ENCODE assay signal across 9 cellular contexts in genomic region chr5:170330568-170331054, GRCh38. TPM values are rescaled to one million over a fixed set of nuclear protein-coding genes. Genes with fewer than 3 reads are reported as not detected.
DNase-seq lines count a peak whose midpoint lies in the region; ATAC-seq and TF ChIP-seq lines count a peak whose summit lies in the region.
"Had no signal": no experiment of that assay in that cellular context is flagged by ENCODE, and none has a peak within 500 bp of the region (broad histone marks: within the 10 kb centered on the region; RNA-seq: fewer than 3 reads in every experiment).

No MANE protein-coding gene starts in this region.

- H3K4me1 ChIP-seq in right cardiac atrium (ENCODE audit: control insufficient read depth, insufficient read depth, low read length) (peaks cover 6% of the 10 kb centered on the region), thyroid gland (peaks cover 13 to 17% of the 10 kb centered on the region in 2 donors), SJCRH30 (no peaks in the 10 kb centered on the region)
- H3K4me1 ChIP-seq: BE2C had no signal

- H3K9me3 ChIP-seq in right cardiac atrium (ENCODE audit: control insufficient read depth, low read length) (no peaks in the 10 kb centered on the region), thyroid gland (no peaks in the 10 kb centered on the region), SJCRH30 (replicated peaks) (no peaks in the 10 kb centered on the region)
- H3K9me3 ChIP-seq: BE2C had no signal

- TF ChIP-seq POLR2A in thyroid gland (IDR thresholded peaks at IDR 0.05): no peak

- no peaks in the 10 kb centered on the region for H3K36me3 Mint-ChIP-seq in activated naive CD4-positive, alpha-beta T cell treated with anti-CD3 and anti-CD28 coated beads, Interleukin-2, amount 50 U/mL, for 72 hours

- H3K27me3 ChIP-seq in right cardiac atrium (ENCODE audit: control insufficient read depth, insufficient read depth) (no peaks in the 10 kb centered on the region), thyroid gland (no peaks in the 10 kb centered on the region), SJCRH30 (peaks cover 6% of the 10 kb centered on the region; the same call in 1 of the 2 replicates)

- intact Hi-C loops in right cardiac atrium (cut with DNase I): loop anchor here in 2 of 4 donors (5.0 to 10.0 kb wide), 2 partner anchors 46 to 53 kb away; no protein-coding TSS in a partner anchor
- intact Hi-C loops in thyroid gland (cut with DNase I): no loop called here

- 70% methylated on average over 11 of the region's 11 CpGs for WGBS in right cardiac atrium
- WGBS in thyroid gland, 2 donors: 44 to 48% methylated on average over 11 of the region's 11 CpGs

- no peaks in the 10 kb centered on the region for H3K36me3 ChIP-seq in thyroid gland
- H3K36me3 ChIP-seq in SJCRH30: no peaks in the 10 kb centered on the region
- H3K36me3 ChIP-seq: BE2C had no signal

- H3K9me3 Mint-ChIP-seq in activated naive CD4-positive, alpha-beta T cell treated with anti-CD3 and anti-CD28 coated beads, Interleukin-2, amount 50 U/mL, for 72 hours: no peaks in the 10 kb centered on the region

- H3K4me3 ChIP-seq in right cardiac atrium (ENCODE audit: low read length): no peak overlapping the region
- no peak overlapping the region for H3K4me3 ChIP-seq in thyroid gland (replicated peaks in 1 of 3)
- no peak overlapping the region for H3K4me3 ChIP-seq in SJCRH30

- TF ChIP-seq CTCF in thyroid gland (IDR thresholded peaks at IDR 0.05): no peak

- ATAC-seq in activated naive CD4-positive, alpha-beta T cell treated with anti-CD3 and anti-CD28 coated beads, Interleukin-2, amount 50 U/mL, for 72 hours: no peak
- peak; percentile 2 to 10 for ATAC-seq in right cardiac atrium
- no peak for ATAC-seq in SK-N-SH treated with all-trans-retinoic acid at 6 μM for 48 hours
- ATAC-seq in GM19035 (IDR thresholded peaks at IDR 0.05; ENCODE audit: unreplicated experiment): no peak

- H3K27ac Mint-ChIP-seq in activated naive CD4-positive, alpha-beta T cell treated with anti-CD3 and anti-CD28 coated beads, Interleukin-2, amount 50 U/mL, for 72 hours: peak overlapping the region in 1 of 2 donors; percentile 96

- H3K27ac ChIP-seq in right cardiac atrium (ENCODE audit: low read length) (no peak overlapping the region), thyroid gland (peak overlapping the region in 1 of 3 donors; percentile 4), SJCRH30 (no peak overlapping the region)

- DNase-seq in activated naive CD4-positive, alpha-beta T cell treated with Interleukin-2 at 50 U/mL for 16 hours: peak; percentile 32
- DNase-seq in activated naive CD4-positive, alpha-beta T cell treated with anti-CD3 and anti-CD28 coated beads, Interleukin-2, amount 50 U/mL, for 72 hours (ENCODE audit: low spot score in 2 of 2): no peak
- DNase-seq in UCSD-AML1 (lab: John Stamatoyannopoulos, UW; ENCODE audit: unreplicated experiment): peak; percentile 63
- no peak for DNase-seq in right cardiac atrium
- peak; percentile 20 to 25 for DNase-seq in thyroid gland
- DNase-seq in SJCRH30: no peak
- DNase-seq: BE2C had no signal

TF ChIP-seq in SK-N-SH treated with all-trans-retinoic acid at 6 μM for 48 hours, 23 proteins besides CTCF, POLR2A, EP300 and RAD21:
- TF ChIP-seq TCF4 (CRISPR knock-in tag; IDR thresholded peaks at IDR 0.05; ENCODE audit: borderline replicate concordance): no peak
- no peak for TF ChIP-seq ZFP30 (CRISPR knock-in tag; IDR thresholded peaks at IDR 0.05)

RNA-seq across cellular contexts. Expression of gene LCP2, which starts 33.0 kb away (rescaled TPM):
- 100 to 1,000 TPM; 173 to 194 TPM for total RNA-seq in activated naive CD4-positive, alpha-beta T cell treated with anti-CD3 and anti-CD28 coated beads, Interleukin-2, amount 50 U/mL, for 72 hours
- total RNA-seq in right cardiac atrium (10 to 100 TPM in 3 of 4 donors, 1 to 10 TPM in 1; 7.2 to 10.9 (median 10.4) TPM), thyroid gland (10 to 100 TPM in 1 of 4 donors, 1 to 10 TPM in 3; 3.2 to 22.7 (median 6.9) TPM)
- polyA plus RNA-seq in right cardiac atrium: 3.0 TPM
- not detected in 2 replicates for total RNA-seq in SJCRH30 (2014; rRNA removed; shearing (Covaris generic))

RNA-seq across cellular contexts. Expression of gene KCNMB1, which starts 58.6 kb away (rescaled TPM):
- total RNA-seq in activated naive CD4-positive, alpha-beta T cell treated with anti-CD3 and anti-CD28 coated beads, Interleukin-2, amount 50 U/mL, for 72 hours: not detected
- total RNA-seq in right cardiac atrium: 1 to 10 TPM in 3 of 4 donors, under 1 TPM in 1; 0.97 to 2.8 (median 1.9) TPM
- 1.3 TPM for polyA plus RNA-seq in right cardiac atrium
- total RNA-seq in thyroid gland: under 1 TPM; 0.20 to 0.29 (median 0.25) TPM
- not detected in 2 replicates for total RNA-seq in SJCRH30 (2014; rRNA removed; shearing (Covaris generic))

Comparison
In these comparisons a context has a peak if more than half of its experiments do, and no peak if none do; other contexts are left out.
1. DNase-seq: peak in activated naive CD4-positive, alpha-beta T cell treated with Interleukin-2 at 50 U/mL for 16 hours (single experiment), UCSD-AML1 (single experiment) and thyroid gland (2 of 2); none in activated naive CD4-positive, alpha-beta T cell treated with anti-CD3 and anti-CD28 coated beads, Interleukin-2, amount 50 U/mL, for 72 hours (0 of 2), right cardiac atrium (0 of 3) and SJCRH30 (0 of 2).
2. ATAC-seq: peak in right cardiac atrium (2 of 2); none in activated naive CD4-positive, alpha-beta T cell treated with anti-CD3 and anti-CD28 coated beads, Interleukin-2, amount 50 U/mL, for 72 hours (0 of 2), SK-N-SH treated with all-trans-retinoic acid at 6 μM for 48 hours (single experiment) and GM19035 (single experiment).
3. RNA of gene LCP2, which starts 33.0 kb away (total RNA-seq): 173 to 194 TPM in activated naive CD4-positive, alpha-beta T cell treated with anti-CD3 and anti-CD28 coated beads, Interleukin-2, amount 50 U/mL, for 72 hours; 7.2 to 10.9 TPM in right cardiac atrium, 3.2 to 22.7 TPM in thyroid gland and not detected in SJCRH30; every median in the first group is over 4 times any median in the second.